Comparison of ENCODE assay signal across 19 cellular contexts in the genomic region with DNA sequence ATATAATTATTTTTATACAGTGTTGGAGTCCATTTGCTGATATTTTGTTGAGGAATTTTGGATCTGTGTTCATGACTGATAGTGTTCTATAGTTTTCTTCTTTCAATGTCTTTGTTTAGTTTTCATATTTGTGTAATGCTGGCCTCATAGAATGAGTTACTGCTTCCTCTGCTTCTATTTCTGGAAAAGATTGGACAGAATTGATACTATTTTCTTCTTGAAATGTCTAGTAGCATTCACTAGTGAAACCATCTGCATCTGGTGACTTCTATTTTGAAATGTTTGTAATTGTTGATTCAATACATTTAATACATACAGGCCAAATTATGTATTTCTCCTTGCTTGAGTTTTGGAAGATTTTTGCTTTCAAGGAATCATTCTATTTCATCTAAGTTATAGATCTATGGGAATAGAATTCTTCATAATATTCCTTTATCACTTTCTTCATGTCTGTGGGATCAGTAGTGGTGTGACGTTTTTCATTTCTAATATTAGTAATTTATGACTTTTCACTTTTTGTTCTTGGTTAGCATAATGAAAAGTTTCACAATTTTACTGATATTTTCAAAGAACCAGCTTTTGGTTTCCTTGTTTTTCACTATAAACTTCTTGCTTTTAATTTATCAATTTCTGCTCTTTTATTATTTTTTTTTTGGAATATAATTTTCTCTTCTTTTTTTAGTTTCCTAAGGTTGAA.
DNase-seq lines count a peak whose midpoint lies in the region; ATAC-seq and TF ChIP-seq lines count a peak whose summit lies in the region.
"Had no signal": no experiment of that assay in that cellular context is flagged by ENCODE, and none has a peak within 500 bp of the region (broad histone marks: within the 10 kb centered on the region; RNA-seq: fewer than 3 reads in every experiment).

No MANE protein-coding gene starts in this region.

- peak; percentile 5 for DNase-seq in GM10266 (ENCODE audit: extremely low spot score)
- no peak for DNase-seq in iPS-NIHi7 (ENCODE audit: extremely low spot score)
- DNase-seq: activated CD4-positive, alpha-beta T cell treated with anti-CD3 and anti-CD28 coated beads, Interleukin-2, amount 50 U/mL, for 4 hours; activated effector memory CD4-positive, alpha-beta T cell treated with anti-CD3 and anti-CD28 coated beads, Interleukin-2, amount 50 U/mL, for 16 hours; brain microvascular endothelial cell; DMS79 treated with DMSO at 0.1 percent for 48 hours; endodermal cell; KBM-7; left cardiac atrium; naive thymus-derived CD8-positive, alpha-beta T cell; NCI-H1930; upper lobe of left lung had no signal

- ATAC-seq in GM19468 (IDR thresholded peaks at IDR 0.05; ENCODE audit: extremely low read depth, unreplicated experiment), result peak; percentile 66
- ATAC-seq in HG02870 (IDR thresholded peaks at IDR 0.05; ENCODE audit: unreplicated experiment), result peak; percentile 86
- peak; percentile 61 for ATAC-seq in HG03469 (IDR thresholded peaks at IDR 0.05; ENCODE audit: unreplicated experiment)
- ATAC-seq in HG02678 (IDR thresholded peaks at IDR 0.05; ENCODE audit: unreplicated experiment), result no peak
- no peak for ATAC-seq in activated CD4-positive, CD25-positive, alpha-beta regulatory T cell treated with anti-CD3 and anti-CD28 coated beads, Interleukin-2, amount 50 U/mL, for 24 hours
- no peak for ATAC-seq in GM21717 (IDR thresholded peaks at IDR 0.05; ENCODE audit: unreplicated experiment)
- ATAC-seq: left cardiac atrium; naive thymus-derived CD8-positive, alpha-beta T cell; Panc1 had no signal

- no peak for TF ChIP-seq CTCF in GM10266 (IDR thresholded peaks at IDR 0.05; ENCODE audit: control insufficient read depth, insufficient read depth, low read depth, missing control alignments)

Comparison
In these comparisons a context has a peak if more than half of its experiments do, and no peak if none do; other contexts are left out.
1. ATAC-seq: peak in GM19468 (single experiment), HG02870 (single experiment) and HG03469 (single experiment); none in HG02678 (single experiment), activated CD4-positive, CD25-positive, alpha-beta regulatory T cell treated with anti-CD3 and anti-CD28 coated beads, Interleukin-2, amount 50 U/mL, for 24 hours (0 of 2) and GM21717 (single experiment).